Comparison of ENCODE assay signal across 12 cellular contexts in the genomic region with DNA sequence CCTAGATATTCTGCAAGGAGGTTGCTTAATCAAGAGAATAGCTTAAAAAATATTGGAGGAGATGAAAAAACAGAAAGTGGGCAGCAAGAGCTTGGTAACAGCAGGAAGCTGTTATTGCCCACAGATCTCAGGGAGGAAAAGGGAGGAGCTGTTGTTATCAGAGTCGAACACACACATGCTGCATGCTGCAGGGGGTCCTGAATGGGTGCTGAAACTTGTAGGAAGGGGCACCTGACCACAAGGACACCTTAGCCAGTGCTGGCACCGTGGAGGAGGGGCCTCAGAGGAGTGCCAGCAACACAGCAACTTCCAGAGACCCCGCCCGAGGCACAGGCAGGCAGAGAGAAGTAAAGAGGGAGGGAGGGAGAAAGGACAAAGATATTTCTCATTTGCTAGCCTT.
A peak's percentile ranks its signal among the peaks of the same experiment; 100 is the strongest.
DNase-seq lines count a peak whose midpoint lies in the region; TF ChIP-seq lines count a peak whose summit lies in the region.
"Had no signal": no experiment of that assay in that cellular context is flagged by ENCODE, and none has a peak within 500 bp of the region (broad histone marks: within the 10 kb centered on the region; RNA-seq: fewer than 3 reads in every experiment).

No MANE protein-coding gene starts in this region.

- H3K4me3 Mint-ChIP-seq in activated naive CD4-positive, alpha-beta T cell treated with anti-CD3 and anti-CD28 coated beads for 36 hours, result peak overlapping the region; percentile 66
- H3K4me3 Mint-ChIP-seq in activated naive CD4-positive, alpha-beta T cell treated with anti-CD3 and anti-CD28 coated beads, Interleukin-2, amount 50 U/mL, for 24 hours, result peak overlapping the region; percentile 89
- no peak overlapping the region for H3K4me3 Mint-ChIP-seq in progenitor cell of endocrine pancreas (ENCODE audit: low read depth)

- H3K9me3 Mint-ChIP-seq in activated naive CD4-positive, alpha-beta T cell treated with anti-CD3 and anti-CD28 coated beads for 36 hours, result peaks cover 3% of the 10 kb centered on the region
- H3K9me3 Mint-ChIP-seq in activated naive CD4-positive, alpha-beta T cell treated with anti-CD3 and anti-CD28 coated beads, Interleukin-2, amount 50 U/mL, for 24 hours, result peaks cover 2% of the 10 kb centered on the region
- H3K9me3 Mint-ChIP-seq in progenitor cell of endocrine pancreas (ENCODE audit: low read depth), result no peaks in the 10 kb centered on the region

- H3K4me1 ChIP-seq in PC-9 (replicated peaks; ENCODE audit: insufficient read depth) (no peaks in the 10 kb centered on the region), Karpas-422 (ENCODE audit: low read length) (no peaks in the 10 kb centered on the region), left ventricle myocardium inferior (no peaks in the 10 kb centered on the region)
- H3K4me1 ChIP-seq: right atrium auricular region had no signal

- POLR2A ChIA-PET in PC-9 (lab: Charles Lee; ENCODE audit: unreplicated experiment), result no interaction called here

- no peak overlapping the region for H3K9ac ChIP-seq in Karpas-422 (ENCODE audit: low read length)

- H3K79me2 ChIP-seq in PC-9 (ENCODE audit: low read depth) (no peaks in the 10 kb centered on the region), Karpas-422 (ENCODE audit: low read length) (no peaks in the 10 kb centered on the region)

- CTCF ChIA-PET in activated naive CD4-positive, alpha-beta T cell treated with anti-CD3 and anti-CD28 coated beads for 36 hours (lab: Charles Lee), result interaction anchor here (1.1 kb wide), 1 partner anchor 22 kb away, joined by 3 read pairs; no protein-coding TSS in a partner anchor
- CTCF ChIA-PET in PC-9 (lab: Charles Lee), result no interaction called here

- no peaks in the 10 kb centered on the region for H3K27me3 Mint-ChIP-seq in activated naive CD4-positive, alpha-beta T cell treated with anti-CD3 and anti-CD28 coated beads for 36 hours (ENCODE audit: low read depth)
- H3K27me3 Mint-ChIP-seq in activated naive CD4-positive, alpha-beta T cell treated with anti-CD3 and anti-CD28 coated beads, Interleukin-2, amount 50 U/mL, for 24 hours, result no peaks in the 10 kb centered on the region
- peaks cover 10% of the 10 kb centered on the region for H3K27me3 Mint-ChIP-seq in progenitor cell of endocrine pancreas

- H3K27me3 ChIP-seq in PC-9 (ENCODE audit: insufficient read depth, low read depth) (no peaks in the 10 kb centered on the region), Karpas-422 (ENCODE audit: low read length) (no peaks in the 10 kb centered on the region), left ventricle myocardium inferior (ENCODE audit: low read depth) (no peaks in the 10 kb centered on the region)
- H3K27me3 ChIP-seq: right atrium auricular region had no signal

- H3K36me3 Mint-ChIP-seq in activated naive CD4-positive, alpha-beta T cell treated with anti-CD3 and anti-CD28 coated beads for 36 hours (ENCODE audit: low read depth), result no peaks in the 10 kb centered on the region
- peaks cover 1% of the 10 kb centered on the region for H3K36me3 Mint-ChIP-seq in activated naive CD4-positive, alpha-beta T cell treated with anti-CD3 and anti-CD28 coated beads, Interleukin-2, amount 50 U/mL, for 24 hours
- no peaks in the 10 kb centered on the region for H3K36me3 Mint-ChIP-seq in progenitor cell of endocrine pancreas (ENCODE audit: insufficient read depth)

- H4K20me1 ChIP-seq in PC-9 (ENCODE audit: insufficient read depth) (no peaks in the 10 kb centered on the region), Karpas-422 (ENCODE audit: insufficient read depth, low read depth, low read length) (no peaks in the 10 kb centered on the region)

- intact Hi-C loops in activated naive CD4-positive, alpha-beta T cell treated with anti-CD3 and anti-CD28 coated beads for 36 hours (cut with micrococcal nuclease), result loop anchor here (10.0 kb wide), 1 partner anchor 417 kb away; a partner anchor contains a TSS
- intact Hi-C loops in PC-9 (cut with micrococcal nuclease; ENCODE audit: unreplicated experiment), result no loop called here
- intact Hi-C loops in left ventricle myocardium inferior (cut with micrococcal nuclease), result no loop called here

- no peaks in the 10 kb centered on the region for H3K36me3 ChIP-seq in PC-9 (ENCODE audit: low read depth)
- H3K36me3 ChIP-seq in Karpas-422 (ENCODE audit: insufficient read depth, low read length), result no peaks in the 10 kb centered on the region
- no peaks in the 10 kb centered on the region for H3K36me3 ChIP-seq in left ventricle myocardium inferior
- H3K36me3 ChIP-seq: right atrium auricular region had no signal

- no peak overlapping the region for H3K4me3 ChIP-seq in PC-9
- no peak overlapping the region for H3K4me3 ChIP-seq in Karpas-422 (ENCODE audit: low read length)
- H3K4me3 ChIP-seq in left ventricle myocardium inferior, result no peak overlapping the region
- H3K4me3 ChIP-seq: right atrium auricular region had no signal

- H3K9me2 ChIP-seq in PC-9 (ENCODE audit: insufficient read depth), result no peaks in the 10 kb centered on the region
- H3K9me2 ChIP-seq in Karpas-422 (replicated peaks; ENCODE audit: insufficient read depth, low read length), result no peaks in the 10 kb centered on the region

- no peaks in the 10 kb centered on the region for H3K9me3 ChIP-seq in PC-9 (ENCODE audit: insufficient read depth, low read depth)
- no peaks in the 10 kb centered on the region for H3K9me3 ChIP-seq in Karpas-422 (ENCODE audit: low read length)
- peaks cover 4% of the 10 kb centered on the region for H3K9me3 ChIP-seq in left ventricle myocardium inferior (replicated peaks)
- H3K9me3 ChIP-seq: right atrium auricular region had no signal

- no peaks in the 10 kb centered on the region for H3F3A ChIP-seq in PC-9 (ENCODE audit: insufficient read depth, low read depth)

- no TSS peak for BruUV-seq in PC-9 (replicated peaks; lab: Mats Ljungman, UMichigan)

- no peak overlapping the region for H3K4me2 ChIP-seq in PC-9
- H3K4me2 ChIP-seq in Karpas-422 (ENCODE audit: low read depth, low read length, poor library complexity, severe bottlenecking), result no peak overlapping the region

- no peak overlapping the region for H3K27ac ChIP-seq in PC-9
- H3K27ac ChIP-seq in Karpas-422 (ENCODE audit: low read length), result no peak overlapping the region
- no peak overlapping the region for H3K27ac ChIP-seq in left ventricle myocardium inferior (replicated peaks)
- H3K27ac ChIP-seq: right atrium auricular region had no signal

- H3K4me1 Mint-ChIP-seq in activated naive CD4-positive, alpha-beta T cell treated with anti-CD3 and anti-CD28 coated beads for 36 hours (ENCODE audit: low read depth), result peaks cover 67% of the 10 kb centered on the region
- peaks cover 76% of the 10 kb centered on the region for H3K4me1 Mint-ChIP-seq in activated naive CD4-positive, alpha-beta T cell treated with anti-CD3 and anti-CD28 coated beads, Interleukin-2, amount 50 U/mL, for 24 hours
- H3K4me1 Mint-ChIP-seq in progenitor cell of endocrine pancreas (ENCODE audit: low read depth), result peaks cover 32% of the 10 kb centered on the region

- TF ChIP-seq CTCF in PC-9 (conservative IDR thresholded peaks at IDR 0.05), result no peak
- no peak for TF ChIP-seq CTCF in progenitor cell of endocrine pancreas (IDR thresholded peaks at IDR 0.05; ENCODE audit: unreplicated experiment)
- no peak for TF ChIP-seq CTCF in left ventricle myocardium inferior (IDR thresholded peaks at IDR 0.05; ENCODE audit: borderline replicate concordance)

- H3K27ac Mint-ChIP-seq in activated naive CD4-positive, alpha-beta T cell treated with anti-CD3 and anti-CD28 coated beads for 36 hours, result peak overlapping the region; percentile 91
- H3K27ac Mint-ChIP-seq in activated naive CD4-positive, alpha-beta T cell treated with anti-CD3 and anti-CD28 coated beads, Interleukin-2, amount 50 U/mL, for 24 hours, result peak overlapping the region; percentile 98
- peak overlapping the region; percentile 73 for H3K27ac Mint-ChIP-seq in progenitor cell of endocrine pancreas

- H2AFZ ChIP-seq in PC-9 (peak overlapping the region; percentile 62), Karpas-422 (ENCODE audit: low read length) (no peak overlapping the region; the same call in 1 of the 2 replicates)

- DNase-seq in activated naive CD4-positive, alpha-beta T cell treated with anti-CD3 and anti-CD28 coated beads for 36 hours, result no peak
- no peak for DNase-seq in activated naive CD4-positive, alpha-beta T cell treated with anti-CD3 and anti-CD28 coated beads, Interleukin-2, amount 50 U/mL, for 16 hours
- DNase-seq in PC-9 (no peak), progenitor cell of endocrine pancreas (ENCODE audit: low spot score, unreplicated experiment) (no peak), Karpas-422 (no peak), left ventricle myocardium inferior (no peak), occipital lobe (lab: John Stamatoyannopoulos, UW) (no peak)
- DNase-seq: GOT3; kidney; stimulated activated CD4-positive, alpha-beta T cell treated with anti-CD3 and anti-CD28 coated beads, Interleukin-2, amount 100 ng/mL, for 48 hours had no signal
